In the genomic region with DNA sequence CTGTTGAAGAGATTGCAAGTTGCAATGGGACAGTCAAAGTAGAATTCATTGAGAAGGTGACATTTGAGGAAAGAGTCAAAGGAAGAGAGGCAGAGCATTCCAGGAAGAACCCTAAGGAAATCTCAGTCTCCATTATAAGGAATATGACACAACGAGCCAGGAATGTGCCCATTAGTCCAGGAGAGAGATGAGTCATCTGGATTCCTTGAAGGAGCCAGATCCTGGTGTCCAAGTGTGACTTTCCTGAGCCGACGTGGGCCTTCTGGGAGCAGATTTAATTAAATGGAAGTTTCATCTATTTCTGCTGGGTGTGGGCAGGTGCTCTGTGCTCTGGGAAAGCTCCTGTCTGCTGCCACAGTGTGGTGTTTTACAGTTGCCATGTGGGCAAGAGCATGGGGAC, we compare ENCODE assay signal across 11 cellular contexts.
DNase-seq lines count a peak whose midpoint lies in the region; ATAC-seq and TF ChIP-seq lines count a peak whose summit lies in the region.
"Had no signal": no experiment of that assay in that cellular context is flagged by ENCODE, and none has a peak within 500 bp of the region (broad histone marks: within the 10 kb centered on the region; RNA-seq: fewer than 3 reads in every experiment).

No MANE protein-coding gene starts in this region.

- peaks cover 17% of the 10 kb centered on the region for H3K9me3 Mint-ChIP-seq in endodermal cell
- peaks cover 6% of the 10 kb centered on the region for H3K9me3 Mint-ChIP-seq in activated naive CD8-positive, alpha-beta T cell treated with anti-CD3 and anti-CD28 coated beads for 36 hours

- 63 to 89% methylated on average over 3 of the region's 3 CpGs for WGBS in endodermal cell (ENCODE audit: insufficient coverage in 1 of 2, insufficient read length in 1 of 2), 2 experiments

- TF ChIP-seq CTCF in AG09309 (IDR thresholded peaks at IDR 0.05; ENCODE audit: control insufficient read depth, insufficient read depth, low read depth, low read length, missing control alignments) (no peak), mucosa of descending colon (IDR thresholded peaks at IDR 0.05) (no peak), endodermal cell (conservative IDR thresholded peaks at IDR 0.05) (no peak)

- no peaks in the 10 kb centered on the region for H3K4me1 ChIP-seq in mucosa of descending colon (ENCODE audit: low read depth)
- no peaks in the 10 kb centered on the region for H3K4me1 ChIP-seq in endodermal cell (ENCODE audit: control insufficient read depth, insufficient read depth, low read length)
- H3K4me1 ChIP-seq: pancreas had no signal

- H3K27me3 Mint-ChIP-seq in endodermal cell (ENCODE audit: insufficient read depth): no peaks in the 10 kb centered on the region
- no peaks in the 10 kb centered on the region for H3K27me3 Mint-ChIP-seq in activated naive CD8-positive, alpha-beta T cell treated with anti-CD3 and anti-CD28 coated beads for 36 hours

- H3K9me3 ChIP-seq in mucosa of descending colon: peaks cover 11% of the 10 kb centered on the region
- peaks cover 25% of the 10 kb centered on the region for H3K9me3 ChIP-seq in endodermal cell (ENCODE audit: control insufficient read depth, low read length)
- H3K9me3 ChIP-seq: pancreas had no signal

- H3K27me3 ChIP-seq in endodermal cell (ENCODE audit: control insufficient read depth, insufficient read depth, low read length, poor library complexity, severe bottlenecking): no peaks in the 10 kb centered on the region
- H3K27me3 ChIP-seq: pancreas had no signal

- no peak overlapping the region for H3K27ac ChIP-seq in endodermal cell (ENCODE audit: low read depth, low read length)
- H3K27ac ChIP-seq: pancreas had no signal

- H3K4me1 Mint-ChIP-seq in endodermal cell: no peaks in the 10 kb centered on the region
- no peaks in the 10 kb centered on the region for H3K4me1 Mint-ChIP-seq in activated naive CD8-positive, alpha-beta T cell treated with anti-CD3 and anti-CD28 coated beads for 36 hours

- peak; percentile 74 for DNase-seq in AG09309 (ENCODE audit: low read depth)
- DNase-seq in NCI-H226: peak; percentile 94
- DNase-seq in dermis blood vessel endothelial cell: peak; percentile 93
- no peak for DNase-seq in mucosa of descending colon
- no peak for DNase-seq in endodermal cell
- DNase-seq in NOMO-1 treated with DMSO at 0.1 percent for 48 hours (lab: John Stamatoyannopoulos, UW; ENCODE audit: unreplicated experiment): no peak
- DNase-seq in activated naive CD8-positive, alpha-beta T cell treated with anti-CD3 and anti-CD28 coated beads for 36 hours: no peak
- no peak for DNase-seq in activated CD4-positive, alpha-beta T cell treated with anti-CD3 and anti-CD28 coated beads, Interleukin-2, amount 50 U/mL, for 1 hour
- DNase-seq: DMS153; pancreas; stimulated activated naive CD4-positive, alpha-beta T cell had no signal

- H3K9ac ChIP-seq in endodermal cell (ENCODE audit: extremely low read depth, low read length, poor library complexity, severe bottlenecking): no peak overlapping the region

- intact Hi-C loops in mucosa of descending colon (cut with DNase I, micrococcal nuclease): no loop called here

- peak; percentile 93 for ATAC-seq in mucosa of descending colon

- H3K4me3 ChIP-seq in AG09309 (ENCODE audit: control insufficient read depth, low read depth, low read length): no peak overlapping the region
- no peak overlapping the region for H3K4me3 ChIP-seq in mucosa of descending colon
- H3K4me3 ChIP-seq in endodermal cell (ENCODE audit: low read length): no peak overlapping the region
- H3K4me3 ChIP-seq: pancreas had no signal

- H3K4me3 Mint-ChIP-seq in endodermal cell: no peak overlapping the region
- H3K4me3 Mint-ChIP-seq in activated naive CD8-positive, alpha-beta T cell treated with anti-CD3 and anti-CD28 coated beads for 36 hours: no peak overlapping the region

- no peak overlapping the region for H3K27ac Mint-ChIP-seq in endodermal cell
- no peak overlapping the region for H3K27ac Mint-ChIP-seq in activated naive CD8-positive, alpha-beta T cell treated with anti-CD3 and anti-CD28 coated beads for 36 hours

- H3K36me3 ChIP-seq in mucosa of descending colon (ENCODE audit: low read depth) (no peaks in the 10 kb centered on the region), endodermal cell (ENCODE audit: control insufficient read depth, insufficient read depth, low read length) (no peaks in the 10 kb centered on the region)
- H3K36me3 ChIP-seq: pancreas had no signal

- peaks cover 21% of the 10 kb centered on the region for H3K36me3 Mint-ChIP-seq in endodermal cell (ENCODE audit: low read depth)
- H3K36me3 Mint-ChIP-seq in activated naive CD8-positive, alpha-beta T cell treated with anti-CD3 and anti-CD28 coated beads for 36 hours: peaks cover 32% of the 10 kb centered on the region

Comparison
In these comparisons a context has a peak if more than half of its experiments do, and no peak if none do; other contexts are left out.
1. DNase-seq: peak in AG09309 (single experiment), NCI-H226 (single experiment) and dermis blood vessel endothelial cell (single experiment); none in mucosa of descending colon (0 of 3), endodermal cell (single experiment), NOMO-1 treated with DMSO at 0.1 percent for 48 hours (single experiment), activated naive CD8-positive, alpha-beta T cell treated with anti-CD3 and anti-CD28 coated beads for 36 hours (single experiment) and activated CD4-positive, alpha-beta T cell treated with anti-CD3 and anti-CD28 coated beads, Interleukin-2, amount 50 U/mL, for 1 hour (single experiment).